In the genomic region with DNA sequence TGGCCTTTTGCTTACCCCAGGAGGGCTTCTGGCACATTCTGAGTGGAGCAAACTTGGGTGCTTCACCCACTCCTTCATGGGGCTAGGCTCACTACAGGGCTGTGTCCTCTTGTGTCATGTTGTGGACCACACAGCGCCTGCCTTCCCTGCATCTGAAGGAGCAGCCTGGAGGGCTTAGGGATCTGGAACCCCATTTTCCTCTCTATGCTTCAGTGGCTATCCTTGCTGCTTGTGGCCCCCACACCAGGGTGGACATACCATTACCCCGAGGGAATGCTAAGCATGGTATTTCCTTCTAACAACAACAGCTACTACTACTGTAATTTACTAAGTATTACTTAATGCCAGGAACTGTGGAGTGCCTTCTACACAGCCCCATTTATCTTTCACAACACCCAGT, we compare ENCODE assay signal across 5 cellular contexts. TPM values are rescaled to one million over a fixed set of nuclear protein-coding genes. Genes with fewer than 3 reads are reported as not detected.
"Had no signal": no experiment of that assay in that cellular context is flagged by ENCODE, and none has a peak within 500 bp of the region (broad histone marks: within the 10 kb centered on the region; RNA-seq: fewer than 3 reads in every experiment).

No MANE protein-coding gene starts in this region.

RNA-seq across cellular contexts. Expression of a gene that starts 50.6 kb away (rescaled TPM):
- total RNA-seq: aorta; LHCN-M2; OCI-LY7; Right ventricle myocardium superior; T-helper 1 cell treated with Interleukin-12 subunit alpha and Interleukin-12 subunit beta and Interleukin-4 antibody, amounts not matched to agents 30 ng/mL and 1 ng/mL, for 36 hours had no signal
- polyA plus RNA-seq: aorta had no signal
